ENCODE assay signal across 28 cellular contexts in the genomic region with DNA sequence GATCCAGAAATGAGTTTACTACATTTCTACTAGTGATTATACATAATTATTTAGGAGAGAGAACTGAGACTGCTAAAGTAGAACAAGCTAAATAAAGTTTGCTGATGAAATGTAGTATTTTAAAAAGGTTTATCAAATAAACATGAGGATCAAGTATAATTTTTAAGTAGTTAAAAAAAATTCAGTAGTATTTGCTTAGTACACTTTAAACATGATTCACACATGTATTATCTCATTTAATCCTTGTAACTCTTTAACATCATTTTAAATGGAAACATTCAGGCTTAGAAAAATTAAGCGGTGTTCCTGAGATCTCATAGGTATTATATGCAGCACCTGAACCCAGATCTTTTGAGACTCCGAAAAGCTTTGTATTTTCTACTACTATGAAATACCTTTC.
"Had no signal": no experiment of that assay in that cellular context is flagged by ENCODE, and none has a peak within 500 bp of the region (broad histone marks: within the 10 kb centered on the region; RNA-seq: fewer than 3 reads in every experiment).

No MANE protein-coding gene starts in this region.

- ATAC-seq: activated CD8-positive, alpha-beta T cell treated with anti-CD3 and anti-CD28 coated beads for 36 hours; activated naive CD8-positive, alpha-beta T cell treated with anti-CD3 and anti-CD28 coated beads, Interleukin-2, amount 50 U/mL, for 24 hours had no signal

- H3K4me3 Mint-ChIP-seq: activated CD8-positive, alpha-beta T cell treated with anti-CD3 and anti-CD28 coated beads for 36 hours; activated naive CD4-positive, alpha-beta T cell treated with anti-CD3 and anti-CD28 coated beads, Interleukin-2, amount 10 ng/mL, durations not matched to agents 7 days and 5 days; activated naive CD8-positive, alpha-beta T cell treated with anti-CD3 and anti-CD28 coated beads, Interleukin-2, amount 50 U/mL, for 24 hours; activated T-cell treated with anti-CD3 and anti-CD28 coated beads, Interleukin-2, amount 50 U/mL, for 24 hours had no signal

- H3K9me3 Mint-ChIP-seq: activated CD8-positive, alpha-beta T cell treated with anti-CD3 and anti-CD28 coated beads for 36 hours; activated naive CD4-positive, alpha-beta T cell treated with anti-CD3 and anti-CD28 coated beads, Interleukin-2, amount 10 ng/mL, durations not matched to agents 7 days and 5 days; activated naive CD8-positive, alpha-beta T cell treated with anti-CD3 and anti-CD28 coated beads, Interleukin-2, amount 50 U/mL, for 24 hours; activated T-cell treated with anti-CD3 and anti-CD28 coated beads, Interleukin-2, amount 50 U/mL, for 24 hours had no signal

- H3K4me3 ChIP-seq: PC-9 had no signal

- H2AFZ ChIP-seq: PC-9 had no signal

- H3K4me2 ChIP-seq: PC-9 had no signal

- DNase-seq: activated CD4-positive, alpha-beta T cell treated with anti-CD3 and anti-CD28 coated beads for 1 hour; activated CD4-positive, alpha-beta T cell treated with anti-CD3 and anti-CD28 coated beads for 48 hours; activated CD4-positive, CD25-positive, alpha-beta regulatory T cell; activated CD8-positive, alpha-beta T cell treated with anti-CD3 and anti-CD28 coated beads for 36 hours; activated effector memory CD4-positive, alpha-beta T cell treated with Interleukin-2 at 50 U/mL for 16 hours; activated naive CD4-positive, alpha-beta T cell treated with anti-CD3 and anti-CD28 coated beads, Interleukin-2, amount 10 ng/mL, durations not matched to agents 7 days and 5 days; activated naive CD8-positive, alpha-beta T cell treated with anti-CD3 and anti-CD28 coated beads, Interleukin-2, amount 50 U/mL, for 24 hours; activated T-cell treated with anti-CD3 and anti-CD28 coated beads, Interleukin-2, amount 50 U/mL, for 24 hours; anterior cingulate cortex; brain microvascular endothelial cell; central memory CD4-positive, alpha-beta T cell; Karpas-422; KBM-7; MM.1S; MV-4-11; NCI-H1092; NCI-H1436 treated with DMSO at 0.1 percent for 48 hours; NCI-H1694 treated with DMSO at 0.1 percent for 48 hours; NCI-H2029; NCI-H345; NCI-H510A; NCI-H526; NCI-H748 treated with DMSO at 0.1 percent for 48 hours; PC-9; Right ventricle myocardium superior; T1000; WERI-Rb-1 had no signal

- H3K27ac ChIP-seq: brain microvascular endothelial cell, PC-9, WERI-Rb-1 had no signal

- H3K27me3 Mint-ChIP-seq: activated CD8-positive, alpha-beta T cell treated with anti-CD3 and anti-CD28 coated beads for 36 hours; activated naive CD4-positive, alpha-beta T cell treated with anti-CD3 and anti-CD28 coated beads, Interleukin-2, amount 10 ng/mL, durations not matched to agents 7 days and 5 days; activated naive CD8-positive, alpha-beta T cell; activated naive CD8-positive, alpha-beta T cell treated with anti-CD3 and anti-CD28 coated beads, Interleukin-2, amount 50 U/mL, for 24 hours; activated T-cell treated with anti-CD3 and anti-CD28 coated beads, Interleukin-2, amount 50 U/mL, for 24 hours had no signal

- H3K27ac Mint-ChIP-seq: activated naive CD4-positive, alpha-beta T cell treated with anti-CD3 and anti-CD28 coated beads, Interleukin-2, amount 10 ng/mL, durations not matched to agents 7 days and 5 days; activated naive CD8-positive, alpha-beta T cell treated with anti-CD3 and anti-CD28 coated beads, Interleukin-2, amount 50 U/mL, for 24 hours had no signal

- H3K27me3 ChIP-seq: brain microvascular endothelial cell had no signal
